ENCODE assay signal across 20 cellular contexts in the genomic region with DNA sequence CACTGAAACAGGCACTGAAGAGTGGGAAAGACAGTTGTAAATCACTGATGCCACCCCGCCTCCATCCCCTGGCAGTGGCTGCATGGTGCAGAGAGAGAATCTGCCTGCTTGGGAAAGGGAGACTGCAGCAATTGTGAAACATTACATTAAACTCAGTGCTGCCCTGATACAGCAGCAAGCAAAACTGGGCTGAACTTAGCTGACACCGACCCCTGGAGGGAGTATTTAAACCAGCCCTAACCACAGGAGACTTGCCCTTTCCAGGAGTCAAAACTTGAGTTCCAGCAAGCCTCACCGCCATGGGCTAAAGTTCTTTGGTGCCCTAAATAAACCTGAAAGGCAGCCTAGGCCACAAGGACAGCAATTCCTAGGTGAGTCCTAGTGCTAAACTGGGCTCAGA.
"Had no signal": no experiment of that assay in that cellular context is flagged by ENCODE, and none has a peak within 500 bp of the region (broad histone marks: within the 10 kb centered on the region; RNA-seq: fewer than 3 reads in every experiment).

No MANE protein-coding gene starts in this region.

- H3K9me3 ChIP-seq: MG63, SK-N-SH had no signal

- H3K4me3 ChIP-seq: MG63 had no signal

- H3K4me2 ChIP-seq: SK-N-SH had no signal

- H3K36me3 ChIP-seq: MG63 had no signal

- H3K27me3 ChIP-seq: MG63 had no signal

- FAIRE-seq: HepG2 had no signal

- H3K9ac ChIP-seq: SK-N-SH had no signal

- DNase-seq: IMR-90, Karpas-422, KG1, MG63, NCI-H1092, NCI-H1105 treated with DMSO at 0.1 percent for 48 hours, NCI-H1417 treated with DMSO at 0.1 percent for 48 hours, NCI-H146, NCI-H1694 treated with DMSO at 0.1 percent for 48 hours, NCI-H1930, NCI-H2081, NCI-H2107, NCI-H2227 treated with DMSO at 0.1 percent for 48 hours, NCI-H524, NCI-H526 treated with DMSO at 0.1 percent for 48 hours, NCI-H748 treated with DMSO at 0.1 percent for 48 hours, SHP77, SK-N-SH had no signal

- H3K27ac ChIP-seq: RWPE1 had no signal
